In the genomic region with DNA sequence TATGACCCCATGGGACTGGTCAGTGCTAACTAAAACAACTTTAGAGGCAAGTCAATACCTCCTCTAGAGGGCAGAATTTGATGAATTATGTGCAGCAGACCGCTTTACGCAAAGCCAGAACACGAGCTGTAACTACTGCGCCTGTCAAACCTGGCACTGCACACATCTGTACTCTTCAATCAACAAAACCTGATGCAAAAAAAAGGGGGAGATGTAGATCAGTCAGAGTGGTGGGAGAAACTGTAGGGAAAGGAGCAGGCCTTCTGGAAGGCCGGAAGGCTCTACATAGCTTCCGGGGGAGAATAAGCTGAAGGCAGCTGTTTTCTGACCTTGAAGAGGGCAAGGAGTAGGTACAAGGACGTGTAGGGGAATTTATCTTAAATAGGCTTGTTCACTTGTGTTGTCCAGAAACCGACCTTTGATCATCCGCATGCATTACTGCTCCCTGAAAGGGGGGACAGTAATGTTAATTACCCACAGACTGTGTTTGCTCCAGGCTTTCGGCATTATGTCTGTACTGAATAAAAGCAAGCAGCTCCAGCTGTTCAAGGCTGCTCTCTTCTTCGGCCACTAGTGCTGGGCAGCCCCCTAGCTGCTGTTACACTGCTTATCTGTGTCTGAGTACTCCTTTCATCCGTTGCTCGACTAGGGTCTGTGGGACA, we compare ENCODE assay signal across 1 cellular context.
TF ChIP-seq lines count a peak whose summit lies in the region.

No MANE protein-coding gene starts in this region.

TF ChIP-seq in HepG2, 621 proteins besides CTCF, POLR2A, EP300 and RAD21 (continued from another document and continues in another):
- TF ChIP-seq TSC22D2 (CRISPR knock-in tag; IDR thresholded peaks at IDR 0.05; ENCODE audit: borderline replicate concordance) (0 out of 2 replicates have a peak, but pooled peaks have one; percentile 4), ZNF383 (CRISPR knock-in tag; IDR thresholded peaks at IDR 0.05; ENCODE audit: borderline replicate concordance) (0 out of 2 replicates have a peak, but pooled peaks have one; percentile 25), NR2F2 (IDR thresholded peaks at IDR 0.05; ENCODE audit: borderline replicate concordance, low read depth) (peak; percentile 9; the same call in 1 of the 2 replicates), ZNF766 (CRISPR knock-in tag; IDR thresholded peaks at IDR 0.05; ENCODE audit: borderline replicate concordance) (peak; percentile 63; the same call in 1 of the 2 replicates), GABPB1 (CRISPR knock-in tag; IDR thresholded peaks at IDR 0.05) (peak; percentile 45; the same call in 1 of the 2 replicates), TGIF2 (CRISPR knock-in tag; IDR thresholded peaks at IDR 0.05) (peak; percentile 74; the same call in 1 of the 2 replicates), PCBP1 (IDR thresholded peaks at IDR 0.05; ENCODE audit: borderline replicate concordance, low read depth, low read length) (no peak), ZBTB7A (CRISPR knock-in tag; IDR thresholded peaks at IDR 0.05) (no peak), ZNF747 (CRISPR knock-in tag; IDR thresholded peaks at IDR 0.05; ENCODE audit: borderline replicate concordance) (no peak), ESRRA (CRISPR knock-in tag; IDR thresholded peaks at IDR 0.05; ENCODE audit: low read depth) (peak; percentile 91), ZNF331 (CRISPR knock-in tag; IDR thresholded peaks at IDR 0.05) (peak; percentile 43), SMAD1 (CRISPR knock-in tag; IDR thresholded peaks at IDR 0.05; ENCODE audit: borderline replicate concordance, low read depth) (no peak), CREM (IDR thresholded peaks at IDR 0.05) (peak; percentile 30; the same call in 1 of the 2 replicates), CREM (CRISPR knock-in tag; IDR thresholded peaks at IDR 0.05) (no peak), ZSCAN29 (CRISPR knock-in tag; conservative IDR thresholded peaks at IDR 0.05) (peak; percentile 61; the same call in 1 of the 2 replicates), SAFB2 (CRISPR knock-in tag; IDR thresholded peaks at IDR 0.05; ENCODE audit: borderline replicate concordance, low read depth) (no peak), ZNF670 (CRISPR knock-in tag; IDR thresholded peaks at IDR 0.05; ENCODE audit: borderline replicate concordance) (no peak), ZNF709 (CRISPR knock-in tag; IDR thresholded peaks at IDR 0.05) (no peak), ZBTB42 (CRISPR knock-in tag; IDR thresholded peaks at IDR 0.05) (0 out of 2 replicates have a peak, but pooled peaks have one; percentile 81), FOXA3 (CRISPR knock-in tag; IDR thresholded peaks at IDR 0.05) (peak; percentile 45), HNRNPL (IDR thresholded peaks at IDR 0.05; ENCODE audit: low read depth, low read length) (no peak), ZNF510 (CRISPR knock-in tag; IDR thresholded peaks at IDR 0.05; ENCODE audit: low read depth) (peak; percentile 40; the same call in 1 of the 2 replicates), ZNF12 (CRISPR knock-in tag; IDR thresholded peaks at IDR 0.05) (peak; percentile 6; the same call in 1 of the 2 replicates), SMC3 (IDR thresholded peaks at IDR 0.05; ENCODE audit: low read length) (0 out of 2 replicates have a peak, but pooled peaks have one; percentile 13), SOX13 (IDR thresholded peaks at IDR 0.05) (no peak), SOX13 (CRISPR knock-in tag; conservative IDR thresholded peaks at IDR 0.05 in 1 of 2, IDR thresholded peaks at IDR 0.05 in 1 of 2) (peak in 1 of 2 experiments; percentile 72; a peak in 1 of 4 replicates), MED13 (CRISPR knock-in tag; IDR thresholded peaks at IDR 0.05) (peak; percentile 39; the same call in 1 of the 2 replicates), ZZZ3 (CRISPR knock-in tag; IDR thresholded peaks at IDR 0.05; ENCODE audit: borderline replicate concordance) (no peak), ZBTB38 (CRISPR knock-in tag; IDR thresholded peaks at IDR 0.05) (peak; percentile 64; the same call in 1 of the 2 replicates), RXRA (CRISPR knock-in tag; IDR thresholded peaks at IDR 0.05) (peak; percentile 22; the same call in 1 of the 2 replicates), ZNF3 (CRISPR knock-in tag; IDR thresholded peaks at IDR 0.05) (0 out of 2 replicates have a peak, but pooled peaks have one; percentile 36), HNRNPK (IDR thresholded peaks at IDR 0.05; ENCODE audit: low read depth, low read length, poor library complexity, severe bottlenecking) (no peak), RBAK (CRISPR knock-in tag; IDR thresholded peaks at IDR 0.05) (no peak), CC2D1A (CRISPR knock-in tag; IDR thresholded peaks at IDR 0.05) (no peak)
- TF ChIP-seq, protein P1, sequence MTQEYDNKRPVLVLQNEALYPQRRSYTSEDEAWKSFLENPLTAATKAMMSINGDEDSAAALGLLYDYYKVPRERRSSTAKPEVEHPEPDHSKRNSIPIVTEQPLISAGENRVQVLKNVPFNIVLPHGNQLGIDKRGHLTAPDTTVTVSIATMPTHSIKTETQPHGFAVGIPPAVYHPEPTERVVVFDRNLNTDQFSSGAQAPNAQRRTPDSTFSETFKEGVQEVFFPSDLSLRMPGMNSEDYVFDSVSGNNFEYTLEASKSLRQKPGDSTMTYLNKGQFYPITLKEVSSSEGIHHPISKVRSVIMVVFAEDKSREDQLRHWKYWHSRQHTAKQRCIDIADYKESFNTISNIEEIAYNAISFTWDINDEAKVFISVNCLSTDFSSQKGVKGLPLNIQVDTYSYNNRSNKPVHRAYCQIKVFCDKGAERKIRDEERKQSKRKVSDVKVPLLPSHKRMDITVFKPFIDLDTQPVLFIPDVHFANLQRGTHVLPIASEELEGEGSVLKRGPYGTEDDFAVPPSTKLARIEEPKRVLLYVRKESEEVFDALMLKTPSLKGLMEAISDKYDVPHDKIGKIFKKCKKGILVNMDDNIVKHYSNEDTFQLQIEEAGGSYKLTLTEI (CRISPR knock-in tag; conservative IDR thresholded peaks at IDR 0.05), result no peak
- TF ChIP-seq, protein P2, sequence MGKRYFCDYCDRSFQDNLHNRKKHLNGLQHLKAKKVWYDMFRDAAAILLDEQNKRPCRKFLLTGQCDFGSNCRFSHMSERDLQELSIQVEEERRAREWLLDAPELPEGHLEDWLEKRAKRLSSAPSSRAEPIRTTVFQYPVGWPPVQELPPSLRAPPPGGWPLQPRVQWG (CRISPR knock-in tag; IDR thresholded peaks at IDR 0.05; ENCODE audit: borderline replicate concordance, low read depth), result no peak
- TF ChIP-seq, protein P3, sequence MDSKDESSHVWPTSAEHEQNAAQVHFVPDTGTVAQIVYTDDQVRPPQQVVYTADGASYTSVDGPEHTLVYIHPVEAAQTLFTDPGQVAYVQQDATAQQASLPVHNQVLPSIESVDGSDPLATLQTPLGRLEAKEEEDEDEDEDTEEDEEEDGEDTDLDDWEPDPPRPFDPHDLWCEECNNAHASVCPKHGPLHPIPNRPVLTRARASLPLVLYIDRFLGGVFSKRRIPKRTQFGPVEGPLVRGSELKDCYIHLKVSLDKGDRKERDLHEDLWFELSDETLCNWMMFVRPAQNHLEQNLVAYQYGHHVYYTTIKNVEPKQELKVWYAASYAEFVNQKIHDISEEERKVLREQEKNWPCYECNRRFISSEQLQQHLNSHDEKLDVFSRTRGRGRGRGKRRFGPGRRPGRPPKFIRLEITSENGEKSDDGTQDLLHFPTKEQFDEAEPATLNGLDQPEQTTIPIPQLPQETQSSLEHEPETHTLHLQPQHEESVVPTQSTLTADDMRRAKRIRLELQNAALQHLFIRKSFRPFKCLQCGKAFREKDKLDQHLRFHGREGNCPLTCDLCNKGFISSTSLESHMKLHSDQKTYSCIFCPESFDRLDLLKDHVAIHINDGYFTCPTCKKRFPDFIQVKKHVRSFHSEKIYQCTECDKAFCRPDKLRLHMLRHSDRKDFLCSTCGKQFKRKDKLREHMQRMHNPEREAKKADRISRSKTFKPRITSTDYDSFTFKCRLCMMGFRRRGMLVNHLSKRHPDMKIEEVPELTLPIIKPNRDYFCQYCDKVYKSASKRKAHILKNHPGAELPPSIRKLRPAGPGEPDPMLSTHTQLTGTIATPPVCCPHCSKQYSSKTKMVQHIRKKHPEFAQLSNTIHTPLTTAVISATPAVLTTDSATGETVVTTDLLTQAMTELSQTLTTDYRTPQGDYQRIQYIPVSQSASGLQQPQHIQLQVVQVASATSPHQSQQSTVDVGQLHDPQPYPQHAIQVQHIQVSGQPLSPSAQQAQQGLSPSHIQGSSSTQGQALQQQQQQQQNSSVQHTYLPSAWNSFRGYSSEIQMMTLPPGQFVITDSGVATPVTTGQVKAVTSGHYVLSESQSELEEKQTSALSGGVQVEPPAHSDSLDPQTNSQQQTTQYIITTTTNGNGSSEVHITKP (CRISPR knock-in tag; IDR thresholded peaks at IDR 0.05; ENCODE audit: low read depth), result peak; percentile 62
- TF ChIP-seq, protein P4, sequence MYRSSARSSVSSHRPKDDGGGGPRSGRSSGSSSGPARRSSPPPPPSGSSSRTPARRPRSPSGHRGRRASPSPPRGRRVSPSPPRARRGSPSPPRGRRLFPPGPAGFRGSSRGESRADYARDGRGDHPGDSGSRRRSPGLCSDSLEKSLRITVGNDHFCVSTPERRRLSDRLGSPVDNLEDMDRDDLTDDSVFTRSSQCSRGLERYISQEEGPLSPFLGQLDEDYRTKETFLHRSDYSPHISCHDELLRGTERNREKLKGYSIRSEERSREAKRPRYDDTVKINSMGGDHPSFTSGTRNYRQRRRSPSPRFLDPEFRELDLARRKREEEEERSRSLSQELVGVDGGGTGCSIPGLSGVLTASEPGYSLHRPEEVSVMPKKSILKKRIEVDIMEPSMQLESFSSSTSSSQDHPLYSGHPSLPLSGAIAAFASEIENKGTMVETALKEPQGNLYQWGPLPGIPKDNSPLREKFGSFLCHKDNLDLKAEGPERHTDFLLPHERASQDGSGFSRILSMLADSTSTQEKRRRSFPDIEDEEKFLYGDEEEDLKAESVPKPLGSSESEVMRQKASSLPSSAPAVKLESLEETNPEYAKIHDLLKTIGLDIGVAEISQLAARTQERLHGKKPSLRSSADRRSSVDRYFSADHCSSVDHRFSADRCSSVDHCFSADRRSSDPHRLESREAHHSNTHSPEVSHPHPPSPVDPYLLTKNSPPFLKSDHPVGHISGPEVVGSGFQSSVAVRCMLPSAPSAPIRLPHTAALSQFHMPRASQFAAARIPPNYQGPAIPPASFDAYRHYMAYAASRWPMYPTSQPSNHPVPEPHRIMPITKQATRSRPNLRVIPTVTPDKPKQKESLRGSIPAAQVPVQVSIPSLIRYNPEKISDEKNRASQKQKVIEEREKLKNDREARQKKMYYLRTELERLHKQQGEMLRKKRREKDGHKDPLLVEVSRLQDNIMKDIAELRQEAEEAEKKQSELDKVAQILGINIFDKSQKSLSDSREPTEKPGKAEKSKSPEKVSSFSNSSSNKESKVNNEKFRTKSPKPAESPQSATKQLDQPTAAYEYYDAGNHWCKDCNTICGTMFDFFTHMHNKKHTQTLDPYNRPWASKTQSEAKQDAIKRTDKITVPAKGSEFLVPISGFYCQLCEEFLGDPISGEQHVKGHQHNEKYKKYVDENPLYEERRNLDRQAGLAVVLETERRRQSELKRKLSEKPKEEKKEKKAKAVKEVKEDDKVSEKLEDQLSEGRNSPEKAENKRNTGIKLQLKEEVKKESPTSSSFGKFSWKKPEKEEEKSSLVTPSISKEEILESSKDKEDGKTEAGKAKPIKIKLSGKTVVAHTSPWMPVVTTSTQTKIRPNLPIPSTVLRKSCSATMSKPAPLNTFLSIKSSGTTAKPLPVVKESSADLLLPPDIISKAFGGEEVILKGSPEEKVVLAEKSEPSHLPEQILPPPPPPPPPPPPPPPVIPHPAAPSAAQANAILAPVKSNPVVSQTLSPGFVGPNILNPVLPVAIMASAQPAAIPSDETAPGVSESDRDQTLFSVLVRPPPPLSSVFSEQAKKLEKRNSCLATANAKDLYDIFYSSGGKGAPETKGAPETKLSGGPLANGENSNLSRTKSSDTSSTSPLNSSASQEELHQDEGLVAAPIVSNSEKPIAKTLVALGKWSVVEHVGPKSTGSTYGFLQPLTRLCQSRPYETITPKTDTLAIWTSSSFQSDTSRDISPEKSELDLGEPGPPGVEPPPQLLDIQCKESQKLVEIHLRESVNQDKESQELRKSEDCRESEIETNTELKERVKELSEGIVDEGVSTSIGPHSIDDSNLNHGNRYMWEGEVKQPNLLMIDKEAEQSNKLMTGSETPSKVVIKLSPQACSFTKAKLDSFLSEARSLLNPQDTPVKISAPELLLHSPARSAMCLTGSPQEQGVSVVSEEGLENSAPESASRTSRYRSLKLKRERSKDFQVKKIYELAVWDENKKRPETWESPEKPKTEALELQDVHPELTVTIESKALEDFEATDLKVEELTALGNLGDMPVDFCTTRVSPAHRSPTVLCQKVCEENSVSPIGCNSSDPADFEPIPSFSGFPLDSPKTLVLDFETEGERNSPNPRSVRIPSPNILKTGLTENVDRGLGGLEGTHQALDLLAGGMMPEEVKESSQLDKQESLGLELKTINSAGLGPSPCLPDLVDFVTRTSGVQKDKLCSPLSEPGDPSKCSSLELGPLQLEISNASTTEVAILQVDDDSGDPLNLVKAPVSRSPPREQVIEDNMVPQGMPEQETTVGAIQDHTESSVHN (CRISPR knock-in tag; IDR thresholded peaks at IDR 0.05), result 0 out of 2 replicates have a peak, but pooled peaks have one; percentile 54
- TF ChIP-seq, protein P5, sequence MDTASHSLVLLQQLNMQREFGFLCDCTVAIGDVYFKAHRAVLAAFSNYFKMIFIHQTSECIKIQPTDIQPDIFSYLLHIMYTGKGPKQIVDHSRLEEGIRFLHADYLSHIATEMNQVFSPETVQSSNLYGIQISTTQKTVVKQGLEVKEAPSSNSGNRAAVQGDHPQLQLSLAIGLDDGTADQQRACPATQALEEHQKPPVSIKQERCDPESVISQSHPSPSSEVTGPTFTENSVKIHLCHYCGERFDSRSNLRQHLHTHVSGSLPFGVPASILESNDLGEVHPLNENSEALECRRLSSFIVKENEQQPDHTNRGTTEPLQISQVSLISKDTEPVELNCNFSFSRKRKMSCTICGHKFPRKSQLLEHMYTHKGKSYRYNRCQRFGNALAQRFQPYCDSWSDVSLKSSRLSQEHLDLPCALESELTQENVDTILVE (CRISPR knock-in tag; IDR thresholded peaks at IDR 0.05), result no peak
- TF ChIP-seq, protein P6, sequence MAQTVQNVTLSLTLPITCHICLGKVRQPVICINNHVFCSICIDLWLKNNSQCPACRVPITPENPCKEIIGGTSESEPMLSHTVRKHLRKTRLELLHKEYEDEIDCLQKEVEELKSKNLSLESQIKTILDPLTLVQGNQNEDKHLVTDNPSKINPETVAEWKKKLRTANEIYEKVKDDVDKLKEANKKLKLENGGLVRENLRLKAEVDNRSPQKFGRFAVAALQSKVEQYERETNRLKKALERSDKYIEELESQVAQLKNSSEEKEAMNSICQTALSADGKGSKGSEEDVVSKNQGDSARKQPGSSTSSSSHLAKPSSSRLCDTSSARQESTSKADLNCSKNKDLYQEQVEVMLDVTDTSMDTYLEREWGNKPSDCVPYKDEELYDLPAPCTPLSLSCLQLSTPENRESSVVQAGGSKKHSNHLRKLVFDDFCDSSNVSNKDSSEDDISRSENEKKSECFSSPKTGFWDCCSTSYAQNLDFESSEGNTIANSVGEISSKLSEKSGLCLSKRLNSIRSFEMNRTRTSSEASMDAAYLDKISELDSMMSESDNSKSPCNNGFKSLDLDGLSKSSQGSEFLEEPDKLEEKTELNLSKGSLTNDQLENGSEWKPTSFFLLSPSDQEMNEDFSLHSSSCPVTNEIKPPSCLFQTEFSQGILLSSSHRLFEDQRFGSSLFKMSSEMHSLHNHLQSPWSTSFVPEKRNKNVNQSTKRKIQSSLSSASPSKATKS (CRISPR knock-in tag; IDR thresholded peaks at IDR 0.05), result no peak
- TF ChIP-seq, protein P7, sequence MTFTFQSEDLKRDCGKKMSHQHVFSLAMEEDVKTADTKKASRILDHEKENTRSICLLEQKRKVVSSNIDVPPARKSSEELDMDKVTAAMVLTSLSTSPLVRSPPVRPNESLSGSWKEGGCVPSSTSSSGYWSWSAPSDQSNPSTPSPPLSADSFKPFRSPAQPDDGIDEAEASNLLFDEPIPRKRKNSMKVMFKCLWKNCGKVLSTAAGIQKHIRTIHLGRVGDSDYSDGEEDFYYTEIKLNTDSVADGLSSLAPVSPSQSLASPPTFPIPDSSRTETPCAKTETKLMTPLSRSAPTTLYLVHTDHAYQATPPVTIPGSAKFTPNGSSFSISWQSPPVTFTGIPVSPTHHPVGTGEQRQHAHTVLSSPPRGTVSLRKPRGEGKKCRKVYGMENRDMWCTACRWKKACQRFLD (CRISPR knock-in tag; IDR thresholded peaks at IDR 0.05; ENCODE audit: borderline replicate concordance), result no peak; the same call in 1 of the 2 replicates
